39 cellular contexts compared by ENCODE assay signal in the genomic region with DNA sequence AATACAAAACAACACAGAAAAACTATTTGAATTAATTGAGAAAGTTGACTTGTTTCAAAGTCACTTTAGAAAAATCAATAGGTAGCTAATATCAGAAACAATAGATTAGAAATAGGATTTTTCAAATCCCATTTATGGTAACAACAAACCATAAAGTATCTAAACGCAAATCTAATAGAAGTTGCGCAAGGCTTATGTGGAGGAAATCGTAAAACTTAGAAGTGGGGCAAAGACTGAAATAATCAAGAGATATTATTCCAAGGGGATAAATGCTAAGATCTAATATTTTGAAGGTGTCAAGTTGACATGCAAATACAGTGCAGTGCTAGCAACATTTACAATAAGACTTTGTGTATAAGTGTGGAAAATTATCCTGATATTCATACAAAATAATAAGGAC.
"Had no signal": no experiment of that assay in that cellular context is flagged by ENCODE, and none has a peak within 500 bp of the region (broad histone marks: within the 10 kb centered on the region; RNA-seq: fewer than 3 reads in every experiment).

No MANE protein-coding gene starts in this region.

- H3K27me3 Mint-ChIP-seq: activated naive CD4-positive, alpha-beta T cell treated with anti-CD3 and anti-CD28 coated beads, Interleukin-2, amount 10 ng/mL, durations not matched to agents 7 days and 5 days; activated naive CD4-positive, alpha-beta T cell treated with anti-CD3 and anti-CD28 coated beads, Interleukin-2, amount 50 U/mL, for 24 hours; activated naive CD8-positive, alpha-beta T cell; activated naive CD8-positive, alpha-beta T cell treated with anti-CD3 and anti-CD28 coated beads for 36 hours; activated naive CD8-positive, alpha-beta T cell treated with anti-CD3 and anti-CD28 coated beads, Interleukin-2, amount 10 ng/mL, durations not matched to agents 7 days and 5 days; activated naive CD8-positive, alpha-beta T cell treated with anti-CD3 and anti-CD28 coated beads, Interleukin-2, amount 50 U/mL, for 24 hours; activated T-helper 17 cell treated with anti-CD3 and anti-CD28 coated beads, Interleukin-2, amount 50 U/mL, for 72 hours; central memory CD8-positive, alpha-beta T cell had no signal

- DNase-seq: activated effector memory CD4-positive, alpha-beta T cell treated with anti-CD3 and anti-CD28 coated beads, Interleukin-2, amount 50 U/mL, for 16 hours; activated effector memory CD4-positive, alpha-beta T cell treated with Interleukin-2 at 50 U/mL for 16 hours; activated gamma-delta T cell; activated gamma-delta T cell treated with Interleukin-2 at 50 U/mL for 16 hours; activated naive CD4-positive, alpha-beta T cell; activated naive CD4-positive, alpha-beta T cell treated with anti-CD3 and anti-CD28 coated beads for 36 hours; activated naive CD4-positive, alpha-beta T cell treated with anti-CD3 and anti-CD28 coated beads, Interleukin-2, amount 10 ng/mL, durations not matched to agents 7 days and 5 days; activated naive CD4-positive, alpha-beta T cell treated with anti-CD3 and anti-CD28 coated beads, Interleukin-2, amount 50 U/mL, for 16 hours; activated naive CD4-positive, alpha-beta T cell treated with Interleukin-2 at 50 U/mL for 16 hours; activated naive CD8-positive, alpha-beta T cell treated with anti-CD3 and anti-CD28 coated beads for 36 hours; activated naive CD8-positive, alpha-beta T cell treated with anti-CD3 and anti-CD28 coated beads, Interleukin-2, amount 10 ng/mL, durations not matched to agents 7 days and 5 days; activated naive CD8-positive, alpha-beta T cell treated with anti-CD3 and anti-CD28 coated beads, Interleukin-2, amount 50 U/mL, for 24 hours; activated T-cell treated with anti-CD3 and anti-CD28 coated beads, Interleukin-2, amount 50 U/mL, for 4 hours; activated T-cell treated with anti-CD3 and anti-CD28 coated beads, Interleukin-2, amount 50 U/mL, for 48 hours; activated T-cell treated with anti-CD3 and anti-CD28 coated beads, Interleukin-2, amount 50 U/mL, for 72 hours; adrenal gland; amniotic stem cell; amygdala; anterior cingulate cortex; aorta; body of pancreas; brain microvascular endothelial cell; caudate nucleus; central memory CD4-positive, alpha-beta T cell; cerebellar nuclear complex had no signal

- H3K27ac Mint-ChIP-seq: activated naive CD4-positive, alpha-beta T cell treated with anti-CD3 and anti-CD28 coated beads for 36 hours; activated naive CD4-positive, alpha-beta T cell treated with anti-CD3 and anti-CD28 coated beads, Interleukin-2, amount 10 ng/mL, durations not matched to agents 7 days and 5 days; activated naive CD4-positive, alpha-beta T cell treated with anti-CD3 and anti-CD28 coated beads, Interleukin-2, amount 50 U/mL, for 24 hours; activated naive CD4-positive, alpha-beta T cell treated with anti-CD3 and anti-CD28 coated beads, Interleukin-2, amount 50 U/mL, for 72 hours; activated naive CD8-positive, alpha-beta T cell; activated naive CD8-positive, alpha-beta T cell treated with anti-CD3 and anti-CD28 coated beads for 36 hours; activated naive CD8-positive, alpha-beta T cell treated with anti-CD3 and anti-CD28 coated beads, Interleukin-2, amount 10 ng/mL, durations not matched to agents 7 days and 5 days; activated naive CD8-positive, alpha-beta T cell treated with anti-CD3 and anti-CD28 coated beads, Interleukin-2, amount 50 U/mL, for 24 hours; activated T-cell treated with anti-CD3 and anti-CD28 coated beads, Interleukin-2, amount 50 U/mL, for 72 hours; activated T-helper 1 cell treated with anti-CD3 and anti-CD28 coated beads, Interleukin-12 subunit alpha, Interleukin-12 subunit beta, Interleukin-2, Interleukin-4 antibody, amounts not matched to agents 30 ng/mL and 10 ng/mL and 1 ng/mL, durations not matched to agents 14 hours and 24 hours and 36 hours; activated T-helper 17 cell treated with anti-CD3 and anti-CD28 coated beads, Interleukin-2, amount 50 U/mL, for 72 hours; activated T-helper 2 cell treated with anti-CD3 and anti-CD28 coated beads, Interferon-gamma antibody, Interleukin-2, Interleukin-4, amounts not matched to agents 10 μg/mL and 5 μg/mL and 100 μg/mL, durations not matched to agents 14 hours and 24 hours and 36 hours; brain had no signal

- ATAC-seq: activated naive CD4-positive, alpha-beta T cell treated with anti-CD3 and anti-CD28 coated beads, Interleukin-2, amount 50 U/mL, for 72 hours; activated naive CD8-positive, alpha-beta T cell treated with anti-CD3 and anti-CD28 coated beads, Interleukin-2, amount 50 U/mL, for 24 hours; activated T-cell treated with anti-CD3 and anti-CD28 coated beads, Interleukin-2, amount 50 U/mL, for 4 hours; activated T-cell treated with anti-CD3 and anti-CD28 coated beads, Interleukin-2, amount 50 U/mL, for 72 hours; activated T-helper 17 cell treated with anti-CD3 and anti-CD28 coated beads, Interleukin-2, amount 50 U/mL, for 72 hours; body of pancreas had no signal

- H3K9me3 ChIP-seq: adrenal gland, ascending aorta, body of pancreas, breast epithelium had no signal

- FAIRE-seq: astrocyte, bronchial epithelial cell, colon had no signal

- H3K4me3 Mint-ChIP-seq: activated naive CD4-positive, alpha-beta T cell treated with anti-CD3 and anti-CD28 coated beads for 36 hours; activated naive CD4-positive, alpha-beta T cell treated with anti-CD3 and anti-CD28 coated beads, Interleukin-2, amount 10 ng/mL, durations not matched to agents 7 days and 5 days; activated naive CD4-positive, alpha-beta T cell treated with anti-CD3 and anti-CD28 coated beads, Interleukin-2, amount 50 U/mL, for 24 hours; activated naive CD8-positive, alpha-beta T cell; activated naive CD8-positive, alpha-beta T cell treated with anti-CD3 and anti-CD28 coated beads for 36 hours; activated naive CD8-positive, alpha-beta T cell treated with anti-CD3 and anti-CD28 coated beads, Interleukin-2, amount 10 ng/mL, durations not matched to agents 7 days and 5 days; activated naive CD8-positive, alpha-beta T cell treated with anti-CD3 and anti-CD28 coated beads, Interleukin-2, amount 50 U/mL, for 24 hours; activated T-cell treated with anti-CD3 and anti-CD28 coated beads, Interleukin-2, amount 50 U/mL, for 4 hours; activated T-cell treated with anti-CD3 and anti-CD28 coated beads, Interleukin-2, amount 50 U/mL, for 72 hours; activated T-helper 1 cell treated with anti-CD3 and anti-CD28 coated beads, Interleukin-12 subunit alpha, Interleukin-12 subunit beta, Interleukin-2, Interleukin-4 antibody, amounts not matched to agents 30 ng/mL and 10 ng/mL and 1 ng/mL, durations not matched to agents 14 hours and 24 hours and 36 hours; activated T-helper 17 cell treated with anti-CD3 and anti-CD28 coated beads, Interleukin-2, amount 50 U/mL, for 72 hours; brain; central memory CD8-positive, alpha-beta T cell had no signal

- H3K4me1 Mint-ChIP-seq: activated naive CD4-positive, alpha-beta T cell treated with anti-CD3 and anti-CD28 coated beads, Interleukin-2, amount 10 ng/mL, durations not matched to agents 7 days and 5 days; activated naive CD4-positive, alpha-beta T cell treated with anti-CD3 and anti-CD28 coated beads, Interleukin-2, amount 50 U/mL, for 24 hours; activated naive CD8-positive, alpha-beta T cell treated with anti-CD3 and anti-CD28 coated beads for 36 hours; activated naive CD8-positive, alpha-beta T cell treated with anti-CD3 and anti-CD28 coated beads, Interleukin-2, amount 10 ng/mL, durations not matched to agents 7 days and 5 days; activated naive CD8-positive, alpha-beta T cell treated with anti-CD3 and anti-CD28 coated beads, Interleukin-2, amount 50 U/mL, for 24 hours; activated T-helper 17 cell treated with anti-CD3 and anti-CD28 coated beads, Interleukin-2, amount 50 U/mL, for 72 hours; brain; central memory CD8-positive, alpha-beta T cell had no signal

- H3K27me3 ChIP-seq: adrenal gland, ascending aorta, body of pancreas, brain microvascular endothelial cell, breast epithelium, cardiac muscle cell had no signal

- H3K9me3 Mint-ChIP-seq: activated naive CD4-positive, alpha-beta T cell treated with anti-CD3 and anti-CD28 coated beads, Interleukin-2, amount 10 ng/mL, durations not matched to agents 7 days and 5 days; activated naive CD8-positive, alpha-beta T cell treated with anti-CD3 and anti-CD28 coated beads for 36 hours; activated naive CD8-positive, alpha-beta T cell treated with anti-CD3 and anti-CD28 coated beads, Interleukin-2, amount 10 ng/mL, durations not matched to agents 7 days and 5 days; activated T-cell treated with anti-CD3 and anti-CD28 coated beads, Interleukin-2, amount 50 U/mL, for 4 hours; activated T-helper 1 cell treated with anti-CD3 and anti-CD28 coated beads, Interleukin-12 subunit alpha, Interleukin-12 subunit beta, Interleukin-2, Interleukin-4 antibody, amounts not matched to agents 30 ng/mL and 10 ng/mL and 1 ng/mL, durations not matched to agents 14 hours and 24 hours and 36 hours; activated T-helper 17 cell treated with anti-CD3 and anti-CD28 coated beads, Interleukin-2, amount 50 U/mL, for 72 hours; activated T-helper 2 cell treated with anti-CD3 and anti-CD28 coated beads, Interferon-gamma antibody, Interleukin-2, Interleukin-4, amounts not matched to agents 10 μg/mL and 5 μg/mL and 100 μg/mL, durations not matched to agents 14 hours and 24 hours and 36 hours had no signal

- H3K27ac ChIP-seq: adrenal gland, ascending aorta, body of pancreas, brain microvascular endothelial cell, breast epithelium, cardiac muscle cell had no signal

- H3K4me1 ChIP-seq: adrenal gland, ascending aorta, breast epithelium had no signal

- H3K36me3 Mint-ChIP-seq: activated naive CD4-positive, alpha-beta T cell treated with anti-CD3 and anti-CD28 coated beads, Interleukin-2, amount 10 ng/mL, durations not matched to agents 7 days and 5 days; activated naive CD4-positive, alpha-beta T cell treated with anti-CD3 and anti-CD28 coated beads, Interleukin-2, amount 50 U/mL, for 24 hours; activated naive CD4-positive, alpha-beta T cell treated with anti-CD3 and anti-CD28 coated beads, Interleukin-2, amount 50 U/mL, for 72 hours; activated naive CD8-positive, alpha-beta T cell; activated naive CD8-positive, alpha-beta T cell treated with anti-CD3 and anti-CD28 coated beads for 36 hours; activated naive CD8-positive, alpha-beta T cell treated with anti-CD3 and anti-CD28 coated beads, Interleukin-2, amount 10 ng/mL, durations not matched to agents 7 days and 5 days; brain had no signal

- H3K4me3 ChIP-seq: adrenal gland, ascending aorta, body of pancreas, breast epithelium, cardiac muscle cell had no signal

- H3K36me3 ChIP-seq: adrenal gland, ascending aorta, brain microvascular endothelial cell, breast epithelium, cardiac muscle cell had no signal
